15 cellular contexts compared by ENCODE assay signal in genomic region chr2:160431441-160431840, GRCh38.
DNase-seq lines count a peak whose midpoint lies in the region; ATAC-seq and TF ChIP-seq lines count a peak whose summit lies in the region.
"Had no signal": no experiment of that assay in that cellular context is flagged by ENCODE, and none has a peak within 500 bp of the region (broad histone marks: within the 10 kb centered on the region; RNA-seq: fewer than 3 reads in every experiment).

No MANE protein-coding gene starts in this region.

- no peaks in the 10 kb centered on the region for H3K36me3 ChIP-seq in mammary epithelial cell (ENCODE audit: insufficient read depth, low read length)
- H3K36me3 ChIP-seq in breast epithelium: no peaks in the 10 kb centered on the region
- H3K36me3 ChIP-seq: prostate gland had no signal

- H3K27ac ChIP-seq in mammary epithelial cell (ENCODE audit: insufficient read depth, low read depth, low read length) (no peak overlapping the region), breast epithelium (no peak overlapping the region)
- H3K27ac ChIP-seq: prostate gland had no signal

- DNase-seq in mammary epithelial cell (peak; percentile 50), breast epithelium (ENCODE audit: low spot score in 2 of 2) (no peak), activated B cell treated with CpG ODN at 0.5 μM for 24 hours (no peak), NCI-H2171 (lab: John Stamatoyannopoulos, UW) (no peak), NCI-H2171 treated with DMSO at 0.1 percent for 48 hours (lab: John Stamatoyannopoulos, UW) (no peak), OCI-M2 (lab: John Stamatoyannopoulos, UW; ENCODE audit: unreplicated experiment) (no peak)
- DNase-seq: activated CD8-positive, alpha-beta memory T cell treated with anti-CD3 and anti-CD28 coated beads, Interleukin-2, amount 10 ng/mL, durations not matched to agents 7 days and 5 days; anterior cingulate cortex; DMS 273 treated with DMSO at 0.1 percent for 48 hours; GOT3; NCI-H1436; stimulated activated CD4-positive, alpha-beta T cell treated with anti-CD3 and anti-CD28 coated beads, Interleukin-2, amount 100 ng/mL, for 48 hours had no signal

- no peak for TF ChIP-seq POLR2A in breast epithelium (IDR thresholded peaks at IDR 0.05)

- BruUV-seq in mammary epithelial cell (replicated peaks; lab: Mats Ljungman, UMichigan): no TSS peak

- H3K9ac ChIP-seq in mammary epithelial cell (ENCODE audit: insufficient read depth, low read length): no peak overlapping the region

- dilution Hi-C loops in mammary epithelial cell (cut with HindIII; ENCODE audit: low sequenced_read_pairs): no loop called here

- no peak overlapping the region for H3K4me3 Mint-ChIP-seq in activated B cell treated with CpG ODN at 0.5 μM for 24 hours
- H3K4me3 Mint-ChIP-seq: activated CD8-positive, alpha-beta memory T cell treated with anti-CD3 and anti-CD28 coated beads, Interleukin-2, amount 10 ng/mL, durations not matched to agents 7 days and 5 days had no signal

- H3K27me3 ChIP-seq in mammary epithelial cell (ENCODE audit: insufficient read depth, low read length): no peaks in the 10 kb centered on the region
- no peaks in the 10 kb centered on the region for H3K27me3 ChIP-seq in breast epithelium

- H3K4me1 ChIP-seq in mammary epithelial cell (ENCODE audit: insufficient read depth, low read length) (peaks cover 47% of the 10 kb centered on the region), breast epithelium (peaks cover 0 to 5% of the 10 kb centered on the region in 2 donors)
- H3K4me1 ChIP-seq: prostate gland had no signal

- H3K36me3 Mint-ChIP-seq in activated B cell treated with CpG ODN at 0.5 μM for 24 hours (ENCODE audit: low read depth): no peaks in the 10 kb centered on the region

- no peaks in the 10 kb centered on the region for H3K9me3 Mint-ChIP-seq in activated B cell treated with CpG ODN at 0.5 μM for 24 hours

- TF ChIP-seq CTCF in mammary epithelial cell (conservative IDR thresholded peaks at IDR 0.05 in 1 of 2, IDR thresholded peaks at IDR 0.05 in 1 of 2; ENCODE audit: extremely low read depth in 1 of 2, insufficient read depth in 1 of 2, low read depth in 1 of 2, low read length in 2 of 2): no peak
- TF ChIP-seq CTCF in breast epithelium (IDR thresholded peaks at IDR 0.05): no peak
- no peak for TF ChIP-seq CTCF in activated B cell treated with CpG ODN at 0.5 μM for 24 hours (IDR thresholded peaks at IDR 0.05)

- in situ Hi-C loops in mammary epithelial cell (cut with MboI; ENCODE audit: low sequenced_read_pairs in 2 of 2): no loop called here

- H3K4me3 ChIP-seq in mammary epithelial cell (replicated peaks in 1 of 3; ENCODE audit: insufficient read depth in 1 of 3, low read depth in 2 of 3, low read length in 3 of 3) (no peak overlapping the region), breast epithelium (no peak overlapping the region)
- H3K4me3 ChIP-seq: prostate gland had no signal

- intact Hi-C loops in mammary epithelial cell (cut with micrococcal nuclease): no loop called here
- intact Hi-C loops in breast epithelium (cut with DNase I; ENCODE audit: low total_unique reads): no loop called here
- intact Hi-C loops in activated B cell treated with CpG ODN at 0.5 μM for 24 hours (cut with micrococcal nuclease): no loop called here

- H2AFZ ChIP-seq in mammary epithelial cell (ENCODE audit: low read depth, low read length): no peak overlapping the region

- ATAC-seq in HG03442 (IDR thresholded peaks at IDR 0.05; ENCODE audit: unreplicated experiment) (peak; percentile 64), activated B cell treated with CpG ODN at 0.5 μM for 24 hours (ENCODE audit: low read depth) (peak; percentile 85), HG02973 (IDR thresholded peaks at IDR 0.05; ENCODE audit: unreplicated experiment) (no peak)
- ATAC-seq: activated CD8-positive, alpha-beta memory T cell treated with anti-CD3 and anti-CD28 coated beads, Interleukin-2, amount 10 ng/mL, durations not matched to agents 7 days and 5 days had no signal

- H4K20me1 ChIP-seq in mammary epithelial cell (ENCODE audit: insufficient read depth, low read length): no peaks in the 10 kb centered on the region

- peaks cover 32% of the 10 kb centered on the region for H3K4me1 Mint-ChIP-seq in activated B cell treated with CpG ODN at 0.5 μM for 24 hours

- H3K4me2 ChIP-seq in mammary epithelial cell (ENCODE audit: insufficient read depth, low read depth, low read length): no peak overlapping the region

- no peaks in the 10 kb centered on the region for H3K9me3 ChIP-seq in mammary epithelial cell (replicated peaks; ENCODE audit: insufficient read depth, low read length)
- peaks cover 0 to 3% of the 10 kb centered on the region in 2 donors for H3K9me3 ChIP-seq in breast epithelium
- H3K9me3 ChIP-seq: prostate gland had no signal

- POLR2A ChIA-PET in activated B cell treated with CpG ODN at 0.5 μM for 24 hours (lab: Charles Lee): interaction anchor here (4.2 kb wide), 1 partner anchor 24 kb away, joined by 37 read pairs; no protein-coding TSS in a partner anchor

- 100% methylated on average over 1 of the region's 1 CpG for WGBS in mammary epithelial cell (ENCODE audit: low coverage, missing lambda C conversion rate)

- peaks cover 50% of the 10 kb centered on the region for H3K79me2 ChIP-seq in mammary epithelial cell (ENCODE audit: insufficient read depth, low read length)

- peaks cover 3% of the 10 kb centered on the region for H3K27me3 Mint-ChIP-seq in activated B cell treated with CpG ODN at 0.5 μM for 24 hours
- H3K27me3 Mint-ChIP-seq: activated CD8-positive, alpha-beta memory T cell treated with anti-CD3 and anti-CD28 coated beads, Interleukin-2, amount 10 ng/mL, durations not matched to agents 7 days and 5 days had no signal

- H3K27ac Mint-ChIP-seq in activated B cell treated with CpG ODN at 0.5 μM for 24 hours: no peak overlapping the region
- H3K27ac Mint-ChIP-seq: activated CD8-positive, alpha-beta memory T cell treated with anti-CD3 and anti-CD28 coated beads, Interleukin-2, amount 10 ng/mL, durations not matched to agents 7 days and 5 days had no signal

- CTCF ChIA-PET in mammary epithelial cell (lab: Charles Lee; ENCODE audit: low non-redundant PET): interaction anchor here (0.6 kb wide), 1 partner anchor 78 kb away, joined by 3 read pairs; no protein-coding TSS in a partner anchor
- CTCF ChIA-PET in activated B cell treated with CpG ODN at 0.5 μM for 24 hours (lab: Charles Lee): interaction anchor here (3.7 kb wide), 1 partner anchor 24 kb away, joined by 16 read pairs; no protein-coding TSS in a partner anchor
